1 cellular context compared by ENCODE assay signal in the genomic region with DNA sequence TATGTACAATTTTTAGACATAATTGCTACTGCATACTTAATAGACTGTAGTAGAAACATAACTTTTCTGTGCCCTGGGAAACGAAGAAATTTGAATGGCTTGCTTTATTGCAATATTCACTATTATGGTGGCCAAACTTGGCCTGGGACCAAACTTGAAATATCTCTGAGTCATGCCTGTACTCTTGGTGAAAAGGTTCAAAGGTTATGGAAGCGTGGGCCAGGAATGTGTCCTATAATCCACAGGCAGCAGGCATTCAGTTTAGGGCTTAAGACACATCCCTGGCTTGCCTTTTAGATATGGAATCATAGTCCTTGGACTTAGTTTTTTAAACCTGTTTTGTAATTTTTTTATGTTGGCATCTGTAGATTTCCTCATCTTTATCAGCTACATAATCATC.
TF ChIP-seq lines count a peak whose summit lies in the region.

No MANE protein-coding gene starts in this region.

TF ChIP-seq in HepG2, 621 proteins besides CTCF, POLR2A, EP300 and RAD21 (continued from another document and continues in another):
- TF ChIP-seq, protein P1, sequence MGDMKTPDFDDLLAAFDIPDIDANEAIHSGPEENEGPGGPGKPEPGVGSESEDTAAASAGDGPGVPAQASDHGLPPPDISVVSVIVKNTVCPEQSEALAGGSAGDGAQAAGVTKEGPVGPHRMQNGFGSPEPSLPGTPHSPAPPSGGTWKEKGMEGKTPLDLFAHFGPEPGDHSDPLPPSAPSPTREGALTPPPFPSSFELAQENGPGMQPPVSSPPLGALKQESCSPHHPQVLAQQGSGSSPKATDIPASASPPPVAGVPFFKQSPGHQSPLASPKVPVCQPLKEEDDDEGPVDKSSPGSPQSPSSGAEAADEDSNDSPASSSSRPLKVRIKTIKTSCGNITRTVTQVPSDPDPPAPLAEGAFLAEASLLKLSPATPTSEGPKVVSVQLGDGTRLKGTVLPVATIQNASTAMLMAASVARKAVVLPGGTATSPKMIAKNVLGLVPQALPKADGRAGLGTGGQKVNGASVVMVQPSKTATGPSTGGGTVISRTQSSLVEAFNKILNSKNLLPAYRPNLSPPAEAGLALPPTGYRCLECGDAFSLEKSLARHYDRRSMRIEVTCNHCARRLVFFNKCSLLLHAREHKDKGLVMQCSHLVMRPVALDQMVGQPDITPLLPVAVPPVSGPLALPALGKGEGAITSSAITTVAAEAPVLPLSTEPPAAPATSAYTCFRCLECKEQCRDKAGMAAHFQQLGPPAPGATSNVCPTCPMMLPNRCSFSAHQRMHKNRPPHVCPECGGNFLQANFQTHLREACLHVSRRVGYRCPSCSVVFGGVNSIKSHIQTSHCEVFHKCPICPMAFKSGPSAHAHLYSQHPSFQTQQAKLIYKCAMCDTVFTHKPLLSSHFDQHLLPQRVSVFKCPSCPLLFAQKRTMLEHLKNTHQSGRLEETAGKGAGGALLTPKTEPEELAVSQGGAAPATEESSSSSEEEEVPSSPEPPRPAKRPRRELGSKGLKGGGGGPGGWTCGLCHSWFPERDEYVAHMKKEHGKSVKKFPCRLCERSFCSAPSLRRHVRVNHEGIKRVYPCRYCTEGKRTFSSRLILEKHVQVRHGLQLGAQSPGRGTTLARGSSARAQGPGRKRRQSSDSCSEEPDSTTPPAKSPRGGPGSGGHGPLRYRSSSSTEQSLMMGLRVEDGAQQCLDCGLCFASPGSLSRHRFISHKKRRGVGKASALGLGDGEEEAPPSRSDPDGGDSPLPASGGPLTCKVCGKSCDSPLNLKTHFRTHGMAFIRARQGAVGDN (CRISPR knock-in tag; IDR thresholded peaks at IDR 0.05) = no peak
- TF ChIP-seq, protein P2, sequence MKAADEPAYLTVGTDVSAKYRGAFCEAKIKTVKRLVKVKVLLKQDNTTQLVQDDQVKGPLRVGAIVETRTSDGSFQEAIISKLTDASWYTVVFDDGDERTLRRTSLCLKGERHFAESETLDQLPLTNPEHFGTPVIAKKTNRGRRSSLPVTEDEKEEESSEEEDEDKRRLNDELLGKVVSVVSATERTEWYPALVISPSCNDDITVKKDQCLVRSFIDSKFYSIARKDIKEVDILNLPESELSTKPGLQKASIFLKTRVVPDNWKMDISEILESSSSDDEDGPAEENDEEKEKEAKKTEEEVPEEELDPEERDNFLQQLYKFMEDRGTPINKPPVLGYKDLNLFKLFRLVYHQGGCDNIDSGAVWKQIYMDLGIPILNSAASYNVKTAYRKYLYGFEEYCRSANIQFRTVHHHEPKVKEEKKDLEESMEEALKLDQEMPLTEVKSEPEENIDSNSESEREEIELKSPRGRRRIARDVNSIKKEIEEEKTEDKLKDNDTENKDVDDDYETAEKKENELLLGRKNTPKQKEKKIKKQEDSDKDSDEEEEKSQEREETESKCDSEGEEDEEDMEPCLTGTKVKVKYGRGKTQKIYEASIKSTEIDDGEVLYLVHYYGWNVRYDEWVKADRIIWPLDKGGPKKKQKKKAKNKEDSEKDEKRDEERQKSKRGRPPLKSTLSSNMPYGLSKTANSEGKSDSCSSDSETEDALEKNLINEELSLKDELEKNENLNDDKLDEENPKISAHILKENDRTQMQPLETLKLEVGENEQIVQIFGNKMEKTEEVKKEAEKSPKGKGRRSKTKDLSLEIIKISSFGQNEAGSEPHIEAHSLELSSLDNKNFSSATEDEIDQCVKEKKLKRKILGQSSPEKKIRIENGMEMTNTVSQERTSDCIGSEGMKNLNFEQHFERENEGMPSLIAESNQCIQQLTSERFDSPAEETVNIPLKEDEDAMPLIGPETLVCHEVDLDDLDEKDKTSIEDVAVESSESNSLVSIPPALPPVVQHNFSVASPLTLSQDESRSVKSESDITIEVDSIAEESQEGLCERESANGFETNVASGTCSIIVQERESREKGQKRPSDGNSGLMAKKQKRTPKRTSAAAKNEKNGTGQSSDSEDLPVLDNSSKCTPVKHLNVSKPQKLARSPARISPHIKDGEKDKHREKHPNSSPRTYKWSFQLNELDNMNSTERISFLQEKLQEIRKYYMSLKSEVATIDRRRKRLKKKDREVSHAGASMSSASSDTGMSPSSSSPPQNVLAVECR (CRISPR knock-in tag; IDR thresholded peaks at IDR 0.05; ENCODE audit: borderline replicate concordance) = no peak
- no peak for TF ChIP-seq ZNF329 (CRISPR knock-in tag; IDR thresholded peaks at IDR 0.05; ENCODE audit: low read depth)
- TF ChIP-seq POLR2AphosphoS5 (IDR thresholded peaks at IDR 0.05; ENCODE audit: low read depth, low read length) = no peak
- no peak for TF ChIP-seq ZNF577 (CRISPR knock-in tag; IDR thresholded peaks at IDR 0.05; ENCODE audit: borderline replicate concordance, low read depth)
- no peak for TF ChIP-seq ZFY (CRISPR knock-in tag; IDR thresholded peaks at IDR 0.05)
- 0 out of 2 replicates have a peak, but pooled peaks have one; percentile 10 for TF ChIP-seq TCF7 (IDR thresholded peaks at IDR 0.05; ENCODE audit: low read depth)
- TF ChIP-seq GZF1 (CRISPR knock-in tag; IDR thresholded peaks at IDR 0.05) = no peak
- peak; percentile 79 for TF ChIP-seq ZMYM4 (CRISPR knock-in tag; IDR thresholded peaks at IDR 0.05)
- TF ChIP-seq, protein P3, sequence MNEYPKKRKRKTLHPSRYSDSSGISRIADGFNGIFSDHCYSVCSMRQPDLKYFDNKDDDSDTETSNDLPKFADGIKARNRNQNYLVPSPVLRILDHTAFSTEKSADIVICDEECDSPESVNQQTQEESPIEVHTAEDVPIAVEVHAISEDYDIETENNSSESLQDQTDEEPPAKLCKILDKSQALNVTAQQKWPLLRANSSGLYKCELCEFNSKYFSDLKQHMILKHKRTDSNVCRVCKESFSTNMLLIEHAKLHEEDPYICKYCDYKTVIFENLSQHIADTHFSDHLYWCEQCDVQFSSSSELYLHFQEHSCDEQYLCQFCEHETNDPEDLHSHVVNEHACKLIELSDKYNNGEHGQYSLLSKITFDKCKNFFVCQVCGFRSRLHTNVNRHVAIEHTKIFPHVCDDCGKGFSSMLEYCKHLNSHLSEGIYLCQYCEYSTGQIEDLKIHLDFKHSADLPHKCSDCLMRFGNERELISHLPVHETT (CRISPR knock-in tag; conservative IDR thresholded peaks at IDR 0.05) = no peak
- no peak for TF ChIP-seq YEATS2 (CRISPR knock-in tag; IDR thresholded peaks at IDR 0.05; ENCODE audit: borderline replicate concordance)
- no peak for TF ChIP-seq PCBP1 (IDR thresholded peaks at IDR 0.05; ENCODE audit: borderline replicate concordance, low read depth, low read length)
- peak; percentile 35; the same call in 1 of the 2 replicates for TF ChIP-seq TBX3 (IDR thresholded peaks at IDR 0.05; ENCODE audit: borderline replicate concordance)
- TF ChIP-seq XBP1 (CRISPR knock-in tag; IDR thresholded peaks at IDR 0.05) = no peak
- no peak for TF ChIP-seq ZNF768 (CRISPR knock-in tag; IDR thresholded peaks at IDR 0.05)
- no peak for TF ChIP-seq REL (CRISPR knock-in tag; conservative IDR thresholded peaks at IDR 0.05)
- no peak for TF ChIP-seq HHEX (CRISPR knock-in tag; IDR thresholded peaks at IDR 0.05)
- peak; percentile 62; the same call in 1 of the 2 replicates for TF ChIP-seq NFIC (IDR thresholded peaks at IDR 0.05; ENCODE audit: low read length)
- TF ChIP-seq, protein P4, sequence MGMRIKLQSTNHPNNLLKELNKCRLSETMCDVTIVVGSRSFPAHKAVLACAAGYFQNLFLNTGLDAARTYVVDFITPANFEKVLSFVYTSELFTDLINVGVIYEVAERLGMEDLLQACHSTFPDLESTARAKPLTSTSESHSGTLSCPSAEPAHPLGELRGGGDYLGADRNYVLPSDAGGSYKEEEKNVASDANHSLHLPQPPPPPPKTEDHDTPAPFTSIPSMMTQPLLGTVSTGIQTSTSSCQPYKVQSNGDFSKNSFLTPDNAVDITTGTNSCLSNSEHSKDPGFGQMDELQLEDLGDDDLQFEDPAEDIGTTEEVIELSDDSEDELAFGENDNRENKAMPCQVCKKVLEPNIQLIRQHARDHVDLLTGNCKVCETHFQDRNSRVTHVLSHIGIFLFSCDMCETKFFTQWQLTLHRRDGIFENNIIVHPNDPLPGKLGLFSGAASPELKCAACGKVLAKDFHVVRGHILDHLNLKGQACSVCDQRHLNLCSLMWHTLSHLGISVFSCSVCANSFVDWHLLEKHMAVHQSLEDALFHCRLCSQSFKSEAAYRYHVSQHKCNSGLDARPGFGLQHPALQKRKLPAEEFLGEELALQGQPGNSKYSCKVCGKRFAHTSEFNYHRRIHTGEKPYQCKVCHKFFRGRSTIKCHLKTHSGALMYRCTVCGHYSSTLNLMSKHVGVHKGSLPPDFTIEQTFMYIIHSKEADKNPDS (CRISPR knock-in tag; IDR thresholded peaks at IDR 0.05) = no peak
- no peak for TF ChIP-seq MBNL3 (CRISPR knock-in tag; conservative IDR thresholded peaks at IDR 0.05)
- no peak for TF ChIP-seq PHF8 (CRISPR knock-in tag; IDR thresholded peaks at IDR 0.05)
- TF ChIP-seq MIER3 (CRISPR knock-in tag; IDR thresholded peaks at IDR 0.05; ENCODE audit: borderline replicate concordance) = no peak
- TF ChIP-seq YY1 (IDR thresholded peaks at IDR 0.05; ENCODE audit: insufficient read depth, insufficient replicate concordance, low read depth, low read length) = no peak
- TF ChIP-seq TP53 (CRISPR knock-in tag; conservative IDR thresholded peaks at IDR 0.05) = no peak
- 0 out of 2 replicates have a peak, but pooled peaks have one; percentile 21 for TF ChIP-seq HDAC2 (CRISPR knock-in tag; IDR thresholded peaks at IDR 0.05)
- TF ChIP-seq BRD4 (CRISPR knock-in tag; IDR thresholded peaks at IDR 0.05) = no peak
- TF ChIP-seq, protein P5, sequence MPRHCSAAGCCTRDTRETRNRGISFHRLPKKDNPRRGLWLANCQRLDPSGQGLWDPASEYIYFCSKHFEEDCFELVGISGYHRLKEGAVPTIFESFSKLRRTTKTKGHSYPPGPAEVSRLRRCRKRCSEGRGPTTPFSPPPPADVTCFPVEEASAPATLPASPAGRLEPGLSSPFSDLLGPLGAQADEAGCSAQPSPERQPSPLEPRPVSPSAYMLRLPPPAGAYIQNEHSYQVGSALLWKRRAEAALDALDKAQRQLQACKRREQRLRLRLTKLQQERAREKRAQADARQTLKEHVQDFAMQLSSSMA (CRISPR knock-in tag; IDR thresholded peaks at IDR 0.05) = no peak
- TF ChIP-seq ZNF563 (CRISPR knock-in tag; IDR thresholded peaks at IDR 0.05) = no peak
- TF ChIP-seq ZNF20 (CRISPR knock-in tag; IDR thresholded peaks at IDR 0.05) = no peak
- no peak for TF ChIP-seq ZNF205 (CRISPR knock-in tag; IDR thresholded peaks at IDR 0.05)
- TF ChIP-seq, protein P6, sequence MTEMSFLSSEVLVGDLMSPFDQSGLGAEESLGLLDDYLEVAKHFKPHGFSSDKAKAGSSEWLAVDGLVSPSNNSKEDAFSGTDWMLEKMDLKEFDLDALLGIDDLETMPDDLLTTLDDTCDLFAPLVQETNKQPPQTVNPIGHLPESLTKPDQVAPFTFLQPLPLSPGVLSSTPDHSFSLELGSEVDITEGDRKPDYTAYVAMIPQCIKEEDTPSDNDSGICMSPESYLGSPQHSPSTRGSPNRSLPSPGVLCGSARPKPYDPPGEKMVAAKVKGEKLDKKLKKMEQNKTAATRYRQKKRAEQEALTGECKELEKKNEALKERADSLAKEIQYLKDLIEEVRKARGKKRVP (CRISPR knock-in tag; IDR thresholded peaks at IDR 0.05) = 0 out of 4 replicates have a peak, but pooled peaks of 1 of the 2 experiments have one; percentile 19
- peak; percentile 30; the same call in 1 of the 2 replicates for TF ChIP-seq JUN (CRISPR knock-in tag; IDR thresholded peaks at IDR 0.05)
- TF ChIP-seq, protein P7, sequence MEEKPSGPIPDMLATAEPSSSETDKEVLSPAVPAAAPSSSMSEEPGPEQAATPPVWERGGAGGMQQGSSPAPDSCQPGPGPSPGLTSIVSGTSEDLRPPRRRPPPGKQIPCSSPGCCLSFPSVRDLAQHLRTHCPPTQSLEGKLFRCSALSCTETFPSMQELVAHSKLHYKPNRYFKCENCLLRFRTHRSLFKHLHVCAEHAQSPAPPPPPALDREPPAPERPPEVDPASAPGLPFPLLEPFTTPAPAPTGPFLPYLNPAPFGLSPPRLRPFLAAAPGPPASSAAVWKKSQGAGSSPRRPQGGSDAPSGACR (CRISPR knock-in tag; IDR thresholded peaks at IDR 0.05) = no peak
- no peak for TF ChIP-seq NFIB (CRISPR knock-in tag; IDR thresholded peaks at IDR 0.05; ENCODE audit: borderline replicate concordance)
- no peak for TF ChIP-seq ZNF235 (CRISPR knock-in tag; IDR thresholded peaks at IDR 0.05; ENCODE audit: borderline replicate concordance)
- no peak for TF ChIP-seq BORCS8-MEF2B (CRISPR knock-in tag; IDR thresholded peaks at IDR 0.05)
- peak; percentile 37; the same call in 1 of the 2 replicates for TF ChIP-seq RCOR2 (CRISPR knock-in tag; IDR thresholded peaks at IDR 0.05)
- TF ChIP-seq NKX3-1 (CRISPR knock-in tag; IDR thresholded peaks at IDR 0.05) = no peak
- TF ChIP-seq EEA1 (CRISPR knock-in tag; IDR thresholded peaks at IDR 0.05; ENCODE audit: borderline replicate concordance) = no peak
- TF ChIP-seq HMGA1 (CRISPR knock-in tag; conservative IDR thresholded peaks at IDR 0.05) = no peak
- TF ChIP-seq IRF2 (CRISPR knock-in tag; IDR thresholded peaks at IDR 0.05) = no peak
- TF ChIP-seq PLRG1 (conservative IDR thresholded peaks at IDR 0.05) = no peak
- TF ChIP-seq NFYC (CRISPR knock-in tag; IDR thresholded peaks at IDR 0.05) = no peak
- TF ChIP-seq, protein P8, sequence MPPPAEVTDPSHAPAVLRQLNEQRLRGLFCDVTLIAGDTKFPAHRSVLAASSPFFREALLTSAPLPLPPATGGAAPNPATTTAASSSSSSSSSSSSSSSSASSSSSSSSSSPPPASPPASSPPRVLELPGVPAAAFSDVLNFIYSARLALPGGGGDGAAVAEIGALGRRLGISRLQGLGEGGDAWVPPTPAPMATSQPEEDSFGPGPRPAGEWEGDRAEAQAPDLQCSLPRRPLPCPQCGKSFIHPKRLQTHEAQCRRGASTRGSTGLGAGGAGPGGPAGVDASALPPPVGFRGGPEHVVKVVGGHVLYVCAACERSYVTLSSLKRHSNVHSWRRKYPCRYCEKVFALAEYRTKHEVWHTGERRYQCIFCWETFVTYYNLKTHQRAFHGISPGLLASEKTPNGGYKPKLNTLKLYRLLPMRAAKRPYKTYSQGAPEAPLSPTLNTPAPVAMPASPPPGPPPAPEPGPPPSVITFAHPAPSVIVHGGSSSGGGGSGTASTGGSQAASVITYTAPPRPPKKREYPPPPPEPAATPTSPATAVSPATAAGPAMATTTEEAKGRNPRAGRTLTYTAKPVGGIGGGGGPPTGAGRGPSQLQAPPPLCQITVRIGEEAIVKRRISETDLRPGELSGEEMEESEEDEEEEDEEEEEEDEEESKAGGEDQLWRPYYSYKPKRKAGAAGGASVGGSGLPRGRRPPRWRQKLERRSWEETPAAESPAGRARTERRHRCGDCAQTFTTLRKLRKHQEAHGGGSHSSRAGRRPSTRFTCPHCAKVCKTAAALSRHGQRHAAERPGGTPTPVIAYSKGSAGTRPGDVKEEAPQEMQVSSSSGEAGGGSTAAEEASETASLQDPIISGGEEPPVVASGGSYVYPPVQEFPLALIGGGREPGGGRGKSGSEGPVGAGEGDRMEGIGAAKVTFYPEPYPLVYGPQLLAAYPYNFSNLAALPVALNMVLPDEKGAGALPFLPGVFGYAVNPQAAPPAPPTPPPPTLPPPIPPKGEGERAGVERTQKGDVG (CRISPR knock-in tag; IDR thresholded peaks at IDR 0.05; ENCODE audit: borderline replicate concordance) = no peak
- TF ChIP-seq HOXD1 (CRISPR knock-in tag; IDR thresholded peaks at IDR 0.05) = no peak
- TF ChIP-seq SOX5 (CRISPR knock-in tag; IDR thresholded peaks at IDR 0.05; ENCODE audit: borderline replicate concordance) = peak; percentile 24; the same call in 1 of the 2 replicates
- no peak for TF ChIP-seq RFX1 (IDR thresholded peaks at IDR 0.05)
- no peak for TF ChIP-seq SKI (IDR thresholded peaks at IDR 0.05; ENCODE audit: partially characterized antibody)
- TF ChIP-seq KDM5A (IDR thresholded peaks at IDR 0.05; ENCODE audit: borderline replicate concordance, low read length) = no peak
- no peak for TF ChIP-seq GTF3A (CRISPR knock-in tag; conservative IDR thresholded peaks at IDR 0.05)
- TF ChIP-seq ZNF572 (CRISPR knock-in tag; IDR thresholded peaks at IDR 0.05) = no peak
